Comparison of ENCODE assay signal across 8 cellular contexts in genomic region chr4:4145622-4146021, GRCh38.
DNase-seq lines count a peak whose midpoint lies in the region; ATAC-seq, FAIRE-seq and TF ChIP-seq lines count a peak whose summit lies in the region.
"Not testable (repeated sequence)": the region's sequence is repeated elsewhere in the genome, so short reads cannot be mapped to it uniquely, and the experiment has no call there.

No MANE protein-coding gene starts in this region.

- H3K79me2 ChIP-seq in fibroblast of lung (ENCODE audit: control insufficient read depth, insufficient read depth, low read length) = not testable (repeated sequence)

- H3K9me3 ChIP-seq in fibroblast of lung (ENCODE audit: control insufficient read depth, insufficient read depth, low read depth, low read length) = not testable (repeated sequence)

- H3K27me3 Mint-ChIP-seq in activated B cell treated with CpG ODN at 0.5 μM for 24 hours = not testable (repeated sequence)
- peaks cover 34% of the 10 kb centered on the region for H3K27me3 Mint-ChIP-seq in activated naive CD8-positive, alpha-beta T cell treated with anti-CD3 and anti-CD28 coated beads, Interleukin-2, amount 50 U/mL, for 24 hours
- H3K27me3 Mint-ChIP-seq in mesothelial cell of epicardium (ENCODE audit: low read depth) = peaks cover 65% of the 10 kb centered on the region

- H3K36me3 Mint-ChIP-seq in activated B cell treated with CpG ODN at 0.5 μM for 24 hours (ENCODE audit: low read depth); activated naive CD8-positive, alpha-beta T cell treated with anti-CD3 and anti-CD28 coated beads, Interleukin-2, amount 50 U/mL, for 24 hours (ENCODE audit: low read depth); mesothelial cell of epicardium: not testable (repeated sequence)

- peaks cover 19% of the 10 kb centered on the region for H3K4me1 Mint-ChIP-seq in activated B cell treated with CpG ODN at 0.5 μM for 24 hours
- H3K4me1 Mint-ChIP-seq in activated naive CD8-positive, alpha-beta T cell treated with anti-CD3 and anti-CD28 coated beads, Interleukin-2, amount 50 U/mL, for 24 hours; mesothelial cell of epicardium: not testable (repeated sequence)

- not testable (repeated sequence) for H3K27ac Mint-ChIP-seq in activated B cell treated with CpG ODN at 0.5 μM for 24 hours; activated naive CD8-positive, alpha-beta T cell treated with anti-CD3 and anti-CD28 coated beads, Interleukin-2, amount 50 U/mL, for 24 hours; mesothelial cell of epicardium

- H3K4me2 ChIP-seq in fibroblast of lung (ENCODE audit: extremely low read depth, insufficient read depth, low read length) = not testable (repeated sequence)

- DNase-seq in A172 (ENCODE audit: low spot score) (peak; percentile 13), NAMALWA (ENCODE audit: low spot score) (peak; percentile 57), activated B cell treated with CpG ODN at 0.5 μM for 24 hours (peak; percentile 26), fibroblast of lung (ENCODE audit: low read depth in 2 of 2) (peak; percentile 0 to 1), mesothelial cell of epicardium (ENCODE audit: low spot score in 2 of 2, unreplicated experiment in 2 of 2) (peak in 1 of 2 experiments; percentile 54)
- DNase-seq in GM18507 (ENCODE audit: extremely low spot score, insufficient read length, low read depth) = not testable (repeated sequence)
- peak; percentile 48 for DNase-seq in activated naive CD8-positive, alpha-beta T cell treated with anti-CD3 and anti-CD28 coated beads, Interleukin-2, amount 50 U/mL, for 24 hours
- DNase-seq in stimulated activated CD4-positive, alpha-beta T cell treated with anti-CD3 and anti-CD28 coated beads, Interleukin-12 subunit alpha, Interleukin-12 subunit beta, amount 100 ng/mL, for 4 hours = peak; percentile 24

- not testable (repeated sequence) for H3K27me3 ChIP-seq in fibroblast of lung (ENCODE audit: control insufficient read depth, insufficient read depth, low read length)

- not testable (repeated sequence) for TF ChIP-seq CTCF in activated B cell treated with CpG ODN at 0.5 μM for 24 hours (IDR thresholded peaks at IDR 0.05)
- TF ChIP-seq CTCF in fibroblast of lung (conservative IDR thresholded peaks at IDR 0.05 in 1 of 2, IDR thresholded peaks at IDR 0.05 in 1 of 2; ENCODE audit: low read depth in 1 of 2, low read length in 2 of 2) (peak; percentile 15 to 31), mesothelial cell of epicardium (IDR thresholded peaks at IDR 0.05; ENCODE audit: unreplicated experiment) (peak; percentile 34)

- not testable (repeated sequence) for H3K27ac ChIP-seq in fibroblast of lung (ENCODE audit: insufficient read depth, low read length)

- CTCF ChIA-PET in activated B cell treated with CpG ODN at 0.5 μM for 24 hours (lab: Charles Lee) = not testable (repeated sequence)

- not testable (repeated sequence) for H3K4me1 ChIP-seq in fibroblast of lung (ENCODE audit: control insufficient read depth, extremely low read depth, insufficient read depth, low read length)

- H2AFZ ChIP-seq in fibroblast of lung (ENCODE audit: low read length) = not testable (repeated sequence)

- not testable (repeated sequence) for H3K4me3 ChIP-seq in fibroblast of lung (replicated peaks in 1 of 4; ENCODE audit: control extremely low read depth in 1 of 4, insufficient read depth in 1 of 4, low read depth in 3 of 4, low read length in 4 of 4)

- H3K36me3 ChIP-seq in fibroblast of lung (ENCODE audit: control insufficient read depth, insufficient read depth, low read length) = not testable (repeated sequence)

- not testable (repeated sequence) for H3K4me3 Mint-ChIP-seq in activated B cell treated with CpG ODN at 0.5 μM for 24 hours; activated naive CD8-positive, alpha-beta T cell treated with anti-CD3 and anti-CD28 coated beads, Interleukin-2, amount 50 U/mL, for 24 hours; mesothelial cell of epicardium

- intact Hi-C loops in activated B cell treated with CpG ODN at 0.5 μM for 24 hours (cut with micrococcal nuclease) = loop anchor here (5.0 kb wide), 1 partner anchor 158 kb away; no protein-coding TSS in a partner anchor

- not testable (repeated sequence) for ATAC-seq in activated B cell treated with CpG ODN at 0.5 μM for 24 hours (ENCODE audit: low read depth); activated naive CD8-positive, alpha-beta T cell treated with anti-CD3 and anti-CD28 coated beads, Interleukin-2, amount 50 U/mL, for 24 hours

- POLR2A ChIA-PET in activated B cell treated with CpG ODN at 0.5 μM for 24 hours (lab: Charles Lee) = not testable (repeated sequence)

- H4K20me1 ChIP-seq in fibroblast of lung (ENCODE audit: control insufficient read depth, extremely low read depth, insufficient read depth, low read length) = not testable (repeated sequence)

- peak; percentile 41 for FAIRE-seq in GM18507 (lab: Jason Lieb, UNC)

- not testable (repeated sequence) for H3K9ac ChIP-seq in fibroblast of lung (ENCODE audit: insufficient read depth, low read length)

- not testable (repeated sequence) for H3K9me3 Mint-ChIP-seq in activated B cell treated with CpG ODN at 0.5 μM for 24 hours; activated naive CD8-positive, alpha-beta T cell treated with anti-CD3 and anti-CD28 coated beads, Interleukin-2, amount 50 U/mL, for 24 hours; mesothelial cell of epicardium
